In the genomic region with DNA sequence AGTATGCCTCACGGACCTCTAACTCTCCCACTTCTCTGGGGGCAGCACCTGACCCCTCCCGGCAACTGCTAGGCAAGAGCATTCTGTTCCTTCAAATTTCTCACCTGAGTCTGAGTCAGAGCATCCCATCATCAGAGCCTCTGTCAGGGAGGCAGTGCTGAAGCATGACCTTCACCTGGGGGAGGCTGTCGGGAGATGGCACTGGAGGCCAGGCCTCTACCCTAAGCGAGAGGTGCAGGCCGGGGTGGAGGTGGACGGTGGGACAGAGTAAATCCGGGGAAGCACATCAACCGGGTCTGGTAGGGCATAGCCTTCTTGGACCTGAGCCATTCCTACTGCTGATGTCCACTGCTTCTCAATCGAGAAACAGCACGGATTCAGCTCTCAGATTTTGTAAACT, we compare ENCODE assay signal across 15 cellular contexts.
DNase-seq lines count a peak whose midpoint lies in the region; ATAC-seq, FAIRE-seq and TF ChIP-seq lines count a peak whose summit lies in the region.
"Had no signal": no experiment of that assay in that cellular context is flagged by ENCODE, and none has a peak within 500 bp of the region (broad histone marks: within the 10 kb centered on the region; RNA-seq: fewer than 3 reads in every experiment).

No MANE protein-coding gene starts in this region.

- CTCF ChIA-PET in activated CD8-positive, alpha-beta memory T cell treated with anti-CD3 and anti-CD28 coated beads, Interleukin-2, amount 10 ng/mL, durations not matched to agents 7 days and 5 days (lab: Charles Lee), result interaction anchor here (2.8 kb wide), 1 partner anchor 432 kb away, joined by 9 read pairs; the partner anchor contains the start of gene DNAJC1
- CTCF ChIA-PET in RWPE1 (lab: Yijun Ruan, JAX), result no interaction called here

- TF ChIP-seq POLR2A in spleen (IDR thresholded peaks at IDR 0.05), result no peak

- peaks cover 7% of the 10 kb centered on the region for H3K27me3 Mint-ChIP-seq in activated CD8-positive, alpha-beta memory T cell treated with anti-CD3 and anti-CD28 coated beads, Interleukin-2, amount 10 ng/mL, durations not matched to agents 7 days and 5 days
- peaks cover 53% of the 10 kb centered on the region for H3K27me3 Mint-ChIP-seq in endodermal cell (ENCODE audit: insufficient read depth)

- H3K36me3 ChIP-seq in endodermal cell (ENCODE audit: control insufficient read depth, insufficient read depth, low read length) (no peaks in the 10 kb centered on the region), spleen (no peaks in the 10 kb centered on the region)

- peaks cover 51% of the 10 kb centered on the region for H3K4me1 Mint-ChIP-seq in activated CD8-positive, alpha-beta memory T cell treated with anti-CD3 and anti-CD28 coated beads, Interleukin-2, amount 10 ng/mL, durations not matched to agents 7 days and 5 days
- no peaks in the 10 kb centered on the region for H3K4me1 Mint-ChIP-seq in endodermal cell

- peak overlapping the region; percentile 39 for H3K27ac Mint-ChIP-seq in activated CD8-positive, alpha-beta memory T cell treated with anti-CD3 and anti-CD28 coated beads, Interleukin-2, amount 10 ng/mL, durations not matched to agents 7 days and 5 days
- no peak overlapping the region for H3K27ac Mint-ChIP-seq in endodermal cell

- TF ChIP-seq CTCF in RWPE1 (conservative IDR thresholded peaks at IDR 0.05; ENCODE audit: low read depth), result no peak
- TF ChIP-seq CTCF in endodermal cell (conservative IDR thresholded peaks at IDR 0.05), result no peak
- TF ChIP-seq CTCF in spleen (IDR thresholded peaks at IDR 0.05 in 8 of 11, conservative IDR thresholded peaks at IDR 0.05 in 3 of 11), result no peak

- no peaks in the 10 kb centered on the region for H3K9me3 Mint-ChIP-seq in activated CD8-positive, alpha-beta memory T cell treated with anti-CD3 and anti-CD28 coated beads, Interleukin-2, amount 10 ng/mL, durations not matched to agents 7 days and 5 days (ENCODE audit: low read depth)
- H3K9me3 Mint-ChIP-seq in endodermal cell, result no peaks in the 10 kb centered on the region

- H3K4me3 ChIP-seq in endodermal cell (ENCODE audit: low read length), result no peak overlapping the region
- no peak overlapping the region for H3K4me3 ChIP-seq in spleen
- H3K4me3 ChIP-seq: A549 had no signal

- H3K36me3 Mint-ChIP-seq in activated CD8-positive, alpha-beta memory T cell treated with anti-CD3 and anti-CD28 coated beads, Interleukin-2, amount 10 ng/mL, durations not matched to agents 7 days and 5 days, result peaks cover 9% of the 10 kb centered on the region
- H3K36me3 Mint-ChIP-seq in endodermal cell (ENCODE audit: low read depth), result no peaks in the 10 kb centered on the region

- H3K4me1 ChIP-seq in endodermal cell (ENCODE audit: control insufficient read depth, insufficient read depth, low read length), result no peaks in the 10 kb centered on the region
- peaks cover 5 to 39% (median 21%) of the 10 kb centered on the region in 6 donors for H3K4me1 ChIP-seq in spleen

- 82 to 93% methylated on average over 4 to 10 of the region's 10 CpGs for WGBS in endodermal cell (ENCODE audit: insufficient coverage in 1 of 2, insufficient read length in 1 of 2), 2 experiments
- WGBS in spleen, 5 donors, result 96 to 98% (median 97%) methylated on average over 10 of the region's 10 CpGs

- no peak for FAIRE-seq in RCC 7860 (lab: Jason Lieb, UNC)
- FAIRE-seq: A549 had no signal

- peaks cover 60% of the 10 kb centered on the region for H3K27me3 ChIP-seq in endodermal cell (ENCODE audit: control insufficient read depth, insufficient read depth, low read length, poor library complexity, severe bottlenecking)
- peaks cover 0 to 8% (median 0%) of the 10 kb centered on the region in 7 donors for H3K27me3 ChIP-seq in spleen (replicated peaks in 1 of 7)

- POLR2A ChIA-PET in RWPE1 (lab: Yijun Ruan, JAX; ENCODE audit: low non-redundant PET), result no interaction called here

- peak overlapping the region; percentile 4 for H3K4me3 Mint-ChIP-seq in activated CD8-positive, alpha-beta memory T cell treated with anti-CD3 and anti-CD28 coated beads, Interleukin-2, amount 10 ng/mL, durations not matched to agents 7 days and 5 days
- peak overlapping the region; percentile 67 for H3K4me3 Mint-ChIP-seq in endodermal cell

- H3K9me3 ChIP-seq in endodermal cell (ENCODE audit: control insufficient read depth, low read length), result no peaks in the 10 kb centered on the region
- no peaks in the 10 kb centered on the region for H3K9me3 ChIP-seq in spleen
- H3K9me3 ChIP-seq: A549 had no signal

- H3K9ac ChIP-seq in endodermal cell (ENCODE audit: extremely low read depth, low read length, poor library complexity, severe bottlenecking), result no peak overlapping the region

- H3K27ac ChIP-seq in RWPE1 (peak overlapping the region; percentile 47), endodermal cell (ENCODE audit: low read depth, low read length) (no peak overlapping the region), spleen (peak overlapping the region in 1 of 8 donors; percentile 95)
- H3K27ac ChIP-seq: epithelial cell of prostate had no signal

- ATAC-seq in activated CD8-positive, alpha-beta memory T cell treated with anti-CD3 and anti-CD28 coated beads, Interleukin-2, amount 10 ng/mL, durations not matched to agents 7 days and 5 days, result no peak
- ATAC-seq: A549, left ventricle myocardium superior had no signal

- intact Hi-C loops in spleen (cut with DNase I; ENCODE audit: low total_unique reads), result no loop called here

- no peak for DNase-seq in activated CD8-positive, alpha-beta memory T cell treated with anti-CD3 and anti-CD28 coated beads, Interleukin-2, amount 10 ng/mL, durations not matched to agents 7 days and 5 days
- DNase-seq in activated CD8-positive, alpha-beta memory T cell treated with anti-CD3 and anti-CD28 coated beads for 24 hours, result no peak
- DNase-seq in RWPE1 (ENCODE audit: low spot score) (no peak), endodermal cell (no peak), spleen (peak; percentile 78), SIG-M5 (lab: John Stamatoyannopoulos, UW) (no peak), SKM-1 (lab: John Stamatoyannopoulos, UW; ENCODE audit: unreplicated experiment) (no peak), RCC 7860 (ENCODE audit: low spot score) (no peak)
- DNase-seq: caudate nucleus, Karpas-422, left ventricle myocardium superior, NCI-H187 treated with DMSO at 0.1 percent for 48 hours, NCI-H748 treated with DMSO at 0.1 percent for 48 hours had no signal
